ENCODE assay signal across 2 cellular contexts in genomic region chr1:188043536-188044245, GRCh38.
TF ChIP-seq lines count a peak whose summit lies in the region.

No MANE protein-coding gene starts in this region.

TF ChIP-seq in A549, 52 proteins besides CTCF, POLR2A, EP300 and RAD21 (continued from another document):
- no peak for TF ChIP-seq POLR2AphosphoS2 (conservative IDR thresholded peaks at IDR 0.05; ENCODE audit: low read length)
- no peak for TF ChIP-seq ESRRA (IDR thresholded peaks at IDR 0.05; ENCODE audit: borderline replicate concordance, low read length)
- no peak for TF ChIP-seq REST (IDR thresholded peaks at IDR 0.05)
- TF ChIP-seq RNF2 (IDR thresholded peaks at IDR 0.05; ENCODE audit: borderline replicate concordance, low read depth): no peak
- no peak for TF ChIP-seq EHF (CRISPR knock-in tag; IDR thresholded peaks at IDR 0.05)
- TF ChIP-seq KDM5A (IDR thresholded peaks at IDR 0.05): no peak
- no peak for TF ChIP-seq HEYL (CRISPR knock-in tag; IDR thresholded peaks at IDR 0.05)
- no peak for TF ChIP-seq JUN (IDR thresholded peaks at IDR 0.05)
- no peak for TF ChIP-seq ELK1 (IDR thresholded peaks at IDR 0.05; ENCODE audit: low read depth, low read length)
- TF ChIP-seq HOXA7 (CRISPR knock-in tag; IDR thresholded peaks at IDR 0.05): no peak
- TF ChIP-seq JUNB (IDR thresholded peaks at IDR 0.05): no peak

TF ChIP-seq in endothelial cell of umbilical vein, 7 proteins besides CTCF, POLR2A, EP300 and RAD21 (continued from another document):
- TF ChIP-seq MYC (IDR thresholded peaks at IDR 0.05; ENCODE audit: low read depth, low read length): no peak
TF ChIP-seq in endothelial cell of umbilical vein: peak in this region for 4.
